In genomic region chr19:2495651-2496316, GRCh38 we compare ENCODE assay signal across 8 cellular contexts. TPM values are rescaled to one million over a fixed set of nuclear protein-coding genes. Genes with fewer than 3 reads are reported as not detected.
A peak's percentile ranks its signal among the peaks of the same experiment; 100 is the strongest.
DNase-seq lines count a peak whose midpoint lies in the region; ATAC-seq and TF ChIP-seq lines count a peak whose summit lies in the region.

No MANE protein-coding gene starts in this region.

- ATAC-seq in activated CD8-positive, alpha-beta memory T cell treated with anti-CD3 and anti-CD28 coated beads, Interleukin-2, amount 10 ng/mL, durations not matched to agents 7 days and 5 days: no peak
- ATAC-seq in lung (ENCODE audit: insufficient read depth, low FRiP score) (no peak), foreskin keratinocyte (no peak)

- in situ Hi-C loops in transverse colon (cut with MboI; ENCODE audit: low pct_ligation_motif_present in 1 of 4, low pct_unique_long_range_greater_than_20kb in 1 of 4, low sequenced_read_pairs in 3 of 4): loop anchor here in 1 of 4 donors (10.0 kb wide), 1 partner anchor 49 kb away; no protein-coding TSS in a partner anchor

- no peak for TF ChIP-seq EP300 in transverse colon (IDR thresholded peaks at IDR 0.05; ENCODE audit: low read depth)

- H3K4me1 ChIP-seq in lung (ENCODE audit: control insufficient read depth in 2 of 2, insufficient read depth in 2 of 2, low read length in 2 of 2) (peaks cover 0 to 23% of the 10 kb centered on the region in 2 donors), transverse colon (peaks cover 17 to 36% (median 30%) of the 10 kb centered on the region in 4 donors), foreskin keratinocyte (peaks cover 6% of the 10 kb centered on the region)

- H3K4me3 Mint-ChIP-seq in activated CD8-positive, alpha-beta memory T cell treated with anti-CD3 and anti-CD28 coated beads, Interleukin-2, amount 10 ng/mL, durations not matched to agents 7 days and 5 days: peak overlapping the region; percentile 33

- no peaks in the 10 kb centered on the region for H3K9me3 Mint-ChIP-seq in activated CD8-positive, alpha-beta memory T cell treated with anti-CD3 and anti-CD28 coated beads, Interleukin-2, amount 10 ng/mL, durations not matched to agents 7 days and 5 days (ENCODE audit: low read depth)

- H3K4me3 ChIP-seq in lung (no peak overlapping the region), transverse colon (peak overlapping the region in 3 of 4 donors; percentile 45 to 54 (median 47))

- TF ChIP-seq POLR2A in transverse colon (IDR thresholded peaks at IDR 0.05): no peak

- H3K27ac Mint-ChIP-seq in activated CD8-positive, alpha-beta memory T cell treated with anti-CD3 and anti-CD28 coated beads, Interleukin-2, amount 10 ng/mL, durations not matched to agents 7 days and 5 days: no peak overlapping the region

- H3K36me3 ChIP-seq in lung (ENCODE audit: control insufficient read depth in 2 of 2, insufficient read depth in 2 of 2, low read length in 2 of 2) (no peaks in the 10 kb centered on the region), transverse colon (no peaks in the 10 kb centered on the region)

- WGBS in lung, 2 donors: 23 to 33% methylated on average over 14 to 16 of the region's 16 CpGs
- WGBS in transverse colon (ENCODE audit: low coverage in 1 of 2), 2 donors: 22 to 38% methylated on average over 2 to 16 of the region's 16 CpGs

- CTCF ChIA-PET in activated CD8-positive, alpha-beta memory T cell treated with anti-CD3 and anti-CD28 coated beads, Interleukin-2, amount 10 ng/mL, durations not matched to agents 7 days and 5 days (lab: Charles Lee): interaction anchor here (0.8 to 3.3 kb wide), 4 partner anchors 18 to 118 kb away, joined by 3 to 14 read pairs (median 4); no protein-coding TSS in a partner anchor

- H3K36me3 Mint-ChIP-seq in activated CD8-positive, alpha-beta memory T cell treated with anti-CD3 and anti-CD28 coated beads, Interleukin-2, amount 10 ng/mL, durations not matched to agents 7 days and 5 days: no peaks in the 10 kb centered on the region

- H3K27me3 ChIP-seq in lung (ENCODE audit: control insufficient read depth, insufficient read depth) (no peaks in the 10 kb centered on the region), transverse colon (no peaks in the 10 kb centered on the region), foreskin keratinocyte (no peaks in the 10 kb centered on the region)

- H3K4me1 Mint-ChIP-seq in activated CD8-positive, alpha-beta memory T cell treated with anti-CD3 and anti-CD28 coated beads, Interleukin-2, amount 10 ng/mL, durations not matched to agents 7 days and 5 days: peaks cover 19% of the 10 kb centered on the region

- no peak for DNase-seq in activated CD8-positive, alpha-beta memory T cell treated with anti-CD3 and anti-CD28 coated beads, Interleukin-2, amount 10 ng/mL, durations not matched to agents 7 days and 5 days
- no peak for DNase-seq in activated CD8-positive, alpha-beta memory T cell treated with anti-CD3 and anti-CD28 coated beads, Interleukin-2, amount 50 U/mL, for 4 hours
- DNase-seq in cerebellum (ENCODE audit: low spot score) (peak; percentile 77), lung (ENCODE audit: low spot score) (no peak), transverse colon (peak; percentile 63), foreskin keratinocyte (no peak), SK-N-DZ (ENCODE audit: low spot score) (no peak), NCI-H446 (lab: John Stamatoyannopoulos, UW) (no peak)

- H3K9me3 ChIP-seq in lung (ENCODE audit: control insufficient read depth in 2 of 2, insufficient read depth in 1 of 2, low read length in 1 of 2) (no peaks in the 10 kb centered on the region), transverse colon (no peaks in the 10 kb centered on the region)

- intact Hi-C loops in transverse colon (cut with DNase I; ENCODE audit: low total_unique reads): loop anchor here (2.0 kb wide), 1 partner anchor 19 kb away; the partner anchor contains the start of gene GADD45B

- H3K27me3 Mint-ChIP-seq in activated CD8-positive, alpha-beta memory T cell treated with anti-CD3 and anti-CD28 coated beads, Interleukin-2, amount 10 ng/mL, durations not matched to agents 7 days and 5 days: peaks cover 50% of the 10 kb centered on the region

- H3K27ac ChIP-seq in lung (ENCODE audit: low read depth in 1 of 2, low read length in 1 of 2) (peak overlapping the region; percentile 44 to 87), transverse colon (peak overlapping the region; percentile 71 to 95 (median 90)), foreskin keratinocyte (no peak overlapping the region)

- TF ChIP-seq CTCF in lung (IDR thresholded peaks at IDR 0.05; ENCODE audit: control extremely low read depth, extremely low read depth): no peak
- no peak for TF ChIP-seq CTCF in transverse colon (IDR thresholded peaks at IDR 0.05)
- TF ChIP-seq CTCF in foreskin keratinocyte (conservative IDR thresholded peaks at IDR 0.05): no peak

RNA-seq across cellular contexts. Expression of gene GADD45B, which starts 19.9 kb away (rescaled TPM):
- 10 to 100 TPM; 63.4 to 79.4 TPM for total RNA-seq in activated CD8-positive, alpha-beta memory T cell treated with anti-CD3 and anti-CD28 coated beads, Interleukin-2, amount 10 ng/mL, durations not matched to agents 7 days and 5 days
- total RNA-seq in cerebellum (3.8 TPM), lung (10 to 100 TPM; 81.0 to 92.7 TPM), transverse colon (100 to 1,000 TPM in 3 of 4 donors, 10 to 100 TPM in 1; 59.0 to 280 (median 167) TPM), foreskin keratinocyte (39.5 and 40.9 TPM in 2 replicates)
- polyA plus RNA-seq in lung (100 to 1,000 TPM in 1 of 2 donors, 10 to 100 TPM in 1; 92.4 to 405 TPM), foreskin keratinocyte (49.8 and 51.1 TPM in 2 replicates)
- 0.32 TPM in 1 of 2 replicates, not detected in the other for polyA plus RNA-seq in SK-N-DZ (2014; cell fraction: cytosol; rRNA removed)
- not detected in 2 replicates for polyA plus RNA-seq in SK-N-DZ (2014; cell fraction: nucleus; rRNA removed)

RNA-seq across cellular contexts. Expression of gene LMNB2, which starts 39.0 kb away (rescaled TPM):
- total RNA-seq in activated CD8-positive, alpha-beta memory T cell treated with anti-CD3 and anti-CD28 coated beads, Interleukin-2, amount 10 ng/mL, durations not matched to agents 7 days and 5 days: 100 to 1,000 TPM; 123 to 128 TPM
- total RNA-seq in cerebellum: 51.5 TPM
- 10 to 100 TPM; 19.1 to 42.9 TPM for total RNA-seq in lung
- 10 to 100 TPM; 19.7 to 37.0 TPM for polyA plus RNA-seq in lung
- 10 to 100 TPM; 10.8 to 23.9 (median 17.8) TPM for total RNA-seq in transverse colon
- total RNA-seq in foreskin keratinocyte: 134 and 170 TPM in 2 replicates
- polyA plus RNA-seq in foreskin keratinocyte: 74.5 and 96.6 TPM in 2 replicates
- 86.8 and 135 TPM in 2 replicates for polyA plus RNA-seq in SK-N-DZ (2014; cell fraction: cytosol; rRNA removed)
- 69.3 and 77.1 TPM in 2 replicates for polyA plus RNA-seq in SK-N-DZ (2014; cell fraction: nucleus; rRNA removed)

Comparison
In these comparisons a context has a peak if more than half of its experiments do, and no peak if none do; other contexts are left out.
1. DNase-seq: peak in cerebellum (single experiment) and transverse colon (single experiment); none in activated CD8-positive, alpha-beta memory T cell treated with anti-CD3 and anti-CD28 coated beads, Interleukin-2, amount 10 ng/mL, durations not matched to agents 7 days and 5 days (single experiment), activated CD8-positive, alpha-beta memory T cell treated with anti-CD3 and anti-CD28 coated beads, Interleukin-2, amount 50 U/mL, for 4 hours (single experiment), lung (single experiment), foreskin keratinocyte (0 of 2), SK-N-DZ (single experiment) and NCI-H446 (0 of 2).